9 cellular contexts compared by ENCODE assay signal in genomic region chr5:139389701-139390638, GRCh38. TPM values are rescaled to one million over a fixed set of nuclear protein-coding genes. Genes with fewer than 3 reads are reported as not detected.
DNase-seq lines count a peak whose midpoint lies in the region; ATAC-seq and TF ChIP-seq lines count a peak whose summit lies in the region.
"Had no signal": no experiment of that assay in that cellular context is flagged by ENCODE, and none has a peak within 500 bp of the region (broad histone marks: within the 10 kb centered on the region; RNA-seq: fewer than 3 reads in every experiment).

TSS of gene MZB1 (minus strand) at chr5:139389913. CDS start at chr5:139389856, 57 bp downstream.

- no peak for DNase-seq in heart right ventricle
- DNase-seq in Right ventricle myocardium inferior (ENCODE audit: missing footprints) = no peak
- peak; percentile 17 to 24 for DNase-seq in activated CD4-positive, alpha-beta T cell treated with anti-CD3 and anti-CD28 coated beads, Interleukin-2, amount 50 U/mL, for 24 hours (ENCODE audit: low read depth in 1 of 2, low spot score in 1 of 2)
- no peak for DNase-seq in LoVo (ENCODE audit: low spot score)
- no peak for DNase-seq in SK-N-DZ (ENCODE audit: low spot score)

- ATAC-seq in heart right ventricle (no peak), Right ventricle myocardium inferior (no peak), HG03097 (IDR thresholded peaks at IDR 0.05; ENCODE audit: low FRiP score, unreplicated experiment) (peak; percentile 24), HG03469 (IDR thresholded peaks at IDR 0.05; ENCODE audit: unreplicated experiment) (no peak)

- H3K27ac ChIP-seq in heart right ventricle = peak within 1 kb of the TSS in 9 of 10 donors; percentile 27 to 97 (median 89)

- H3K9me3 ChIP-seq in heart right ventricle (no peaks in the 10 kb centered on the region), mononuclear cell (ENCODE audit: low read depth, low read length) (no peaks in the 10 kb centered on the region)

- H3K27me3 ChIP-seq in heart right ventricle (peaks cover 0 to 33% (median 0%) of the 10 kb centered on the region in 7 donors), mononuclear cell (ENCODE audit: insufficient read depth, low read length) (peaks cover 10% of the 10 kb centered on the region)

- H3K4me3 ChIP-seq in heart right ventricle (peak within 1 kb of the TSS in 1 of 10 donors; percentile 8), mononuclear cell (ENCODE audit: low read length) (peak within 1 kb of the TSS; percentile 28)

- peaks cover 0 to 15% (median 0%) of the 10 kb centered on the region in 9 donors for H3K36me3 ChIP-seq in heart right ventricle

- H3K4me1 ChIP-seq in heart right ventricle (peaks cover 3 to 78% (median 58%) of the 10 kb centered on the region in 9 donors), mononuclear cell (ENCODE audit: insufficient read depth, low read length) (peaks cover 89% of the 10 kb centered on the region)

- no peak for TF ChIP-seq CTCF in heart right ventricle (IDR thresholded peaks at IDR 0.05)

- WGBS in heart right ventricle, 2 donors = 69 to 71% methylated on average over 11 of the region's 11 CpGs

- intact Hi-C loops in heart right ventricle (cut with DNase I) = loop anchor here in 2 of 10 donors (5.0 kb wide), 2 partner anchors 48 to 93 kb away; partner anchors contain the start of gene PAIP2 (in 1 of the 2)
- intact Hi-C loops in Right ventricle myocardium inferior (cut with DNase I) = loop anchor here (2.0 to 5.0 kb wide), 2 partner anchors 17 to 98 kb away; partner anchors contain the start of gene MATR3

RNA-seq across cellular contexts. Expression of gene MZB1, which starts in this region (rescaled TPM):
- 1 to 10 TPM in 3 of 10 donors, under 1 TPM in 7; 0.28 to 6.6 (median 0.65) TPM for total RNA-seq in heart right ventricle
- 1 to 10 TPM in 1 of 2 donors, under 1 TPM in 1; 0.67 to 1.5 TPM for polyA plus RNA-seq in heart right ventricle
- 1.2 TPM for total RNA-seq in Right ventricle myocardium inferior
- total RNA-seq in mononuclear cell = 2.9 TPM
- not detected in 2 replicates for polyA plus RNA-seq in SK-N-DZ (2014; cell fraction: cytosol; rRNA removed)
- polyA plus RNA-seq in SK-N-DZ (2014; cell fraction: nucleus; rRNA removed) = not detected in 2 replicates
- total RNA-seq: bronchial epithelial cell had no signal

Comparison
In these comparisons a context has a peak if more than half of its experiments do, and no peak if none do; other contexts are left out.
1. DNase-seq: peak in activated CD4-positive, alpha-beta T cell treated with anti-CD3 and anti-CD28 coated beads, Interleukin-2, amount 50 U/mL, for 24 hours (2 of 2); none in heart right ventricle (0 of 2), Right ventricle myocardium inferior (single experiment), LoVo (single experiment) and SK-N-DZ (single experiment).